ENCODE assay signal across 21 cellular contexts in the genomic region with DNA sequence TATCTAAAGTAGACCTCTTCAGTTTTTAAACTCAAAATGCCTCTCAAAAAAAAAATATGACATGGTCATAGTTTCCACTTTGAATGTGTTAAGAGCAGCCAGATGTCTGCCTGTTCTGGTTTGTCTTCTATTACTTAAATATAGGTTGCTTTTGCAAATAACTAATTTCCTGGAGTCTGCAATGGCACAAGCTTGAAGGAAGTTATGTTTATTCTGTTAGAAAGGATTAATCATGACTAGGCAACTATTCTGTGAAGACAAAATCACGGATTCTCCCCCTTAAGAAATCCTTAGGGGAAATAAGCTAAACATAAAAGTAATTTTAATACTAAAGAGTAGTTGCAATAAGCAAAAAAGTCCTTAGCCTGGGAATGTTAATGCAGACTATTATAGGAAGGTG. TPM values are rescaled to one million over a fixed set of nuclear protein-coding genes. Genes with fewer than 3 reads are reported as not detected.
DNase-seq lines count a peak whose midpoint lies in the region; ATAC-seq and TF ChIP-seq lines count a peak whose summit lies in the region.
"Had no signal": no experiment of that assay in that cellular context is flagged by ENCODE, and none has a peak within 500 bp of the region (broad histone marks: within the 10 kb centered on the region; RNA-seq: fewer than 3 reads in every experiment).

No MANE protein-coding gene starts in this region.

- peaks cover 62% of the 10 kb centered on the region for H3K36me3 ChIP-seq in OCI-LY7 (ENCODE audit: insufficient read depth, low read length)

- H3K4me3 Mint-ChIP-seq in activated T-cell treated with anti-CD3 and anti-CD28 coated beads, Interleukin-2, amount 50 U/mL, for 24 hours, result no peak overlapping the region
- no peak overlapping the region for H3K4me3 Mint-ChIP-seq in activated T-cell treated with anti-CD3 and anti-CD28 coated beads, Interleukin-2, amount 50 U/mL, for 4 hours
- H3K4me3 Mint-ChIP-seq in activated T-helper 2 cell treated with anti-CD3 and anti-CD28 coated beads, Interferon-gamma antibody, Interleukin-2, Interleukin-4, amounts not matched to agents 10 μg/mL and 5 μg/mL and 100 μg/mL, durations not matched to agents 14 hours and 24 hours and 36 hours (ENCODE audit: low read depth), result no peak overlapping the region
- H3K4me3 Mint-ChIP-seq: memory B cell, natural killer cell had no signal

- BruUV-seq in OCI-LY7 (replicated peaks; lab: Mats Ljungman, UMichigan), result no TSS peak

- peaks cover 8% of the 10 kb centered on the region for H3K4me1 ChIP-seq in OCI-LY7 (ENCODE audit: insufficient read depth, low read length, poor library complexity, severe bottlenecking)
- H3K4me1 ChIP-seq: ascending aorta, tibial artery had no signal

- no peaks in the 10 kb centered on the region for H3K9me3 Mint-ChIP-seq in activated T-cell treated with anti-CD3 and anti-CD28 coated beads, Interleukin-2, amount 50 U/mL, for 24 hours
- no peaks in the 10 kb centered on the region for H3K9me3 Mint-ChIP-seq in activated T-cell treated with anti-CD3 and anti-CD28 coated beads, Interleukin-2, amount 50 U/mL, for 4 hours
- no peaks in the 10 kb centered on the region for H3K9me3 Mint-ChIP-seq in activated T-helper 2 cell treated with anti-CD3 and anti-CD28 coated beads, Interferon-gamma antibody, Interleukin-2, Interleukin-4, amounts not matched to agents 10 μg/mL and 5 μg/mL and 100 μg/mL, durations not matched to agents 14 hours and 24 hours and 36 hours
- H3K9me3 Mint-ChIP-seq: natural killer cell had no signal

- DNase-seq in activated T-cell treated with anti-CD3 and anti-CD28 coated beads, Interleukin-2, amount 50 U/mL, for 24 hours, result no peak
- DNase-seq in activated T-cell treated with anti-CD3 and anti-CD28 coated beads, Interleukin-2, amount 50 U/mL, for 4 hours, result no peak
- no peak for DNase-seq in OCI-LY7 (ENCODE audit: low spot score)
- DNase-seq in iris pigment epithelial cell (ENCODE audit: low read depth), result peak; percentile 34
- no peak for DNase-seq in cerebellum (ENCODE audit: low spot score)
- no peak for DNase-seq in activated T-helper 2 cell treated with anti-CD3 and anti-CD28 coated beads, Interferon-gamma antibody, Interleukin-2, Interleukin-4, amounts not matched to agents 10 μg/mL and 5 μg/mL and 100 μg/mL, durations not matched to agents 14 hours and 24 hours and 36 hours (ENCODE audit: low spot score)
- DNase-seq: activated CD4-positive, alpha-beta T cell treated with anti-CD3 and anti-CD28 coated beads for 1 hour; activated effector memory CD4-positive, alpha-beta T cell treated with anti-CD3 and anti-CD28 coated beads, Interleukin-2, amount 50 U/mL, for 16 hours; effector memory CD4-positive, alpha-beta T cell; Kasumi-1; kidney glomerular epithelial cell; natural killer cell; NCI-H1105; NCI-H510A; stimulated activated naive CD8-positive, alpha-beta T cell treated with anti-CD3 and anti-CD28 coated beads, Interleukin-15, Interleukin-2, amounts not matched to agents 100 U/mL and 50 U/mL, for 24 hours; tibial artery had no signal

- peak overlapping the region; percentile 41 for H3K27ac Mint-ChIP-seq in activated T-cell treated with anti-CD3 and anti-CD28 coated beads, Interleukin-2, amount 50 U/mL, for 24 hours
- no peak overlapping the region for H3K27ac Mint-ChIP-seq in activated T-helper 2 cell treated with anti-CD3 and anti-CD28 coated beads, Interferon-gamma antibody, Interleukin-2, Interleukin-4, amounts not matched to agents 10 μg/mL and 5 μg/mL and 100 μg/mL, durations not matched to agents 14 hours and 24 hours and 36 hours
- H3K27ac Mint-ChIP-seq: memory B cell had no signal

- no peak overlapping the region for H3K4me3 ChIP-seq in OCI-LY7 (ENCODE audit: low read depth, low read length, poor library complexity, severe bottlenecking)
- H3K4me3 ChIP-seq: ascending aorta, esophagus muscularis mucosa, tibial artery had no signal

- ATAC-seq in activated T-cell treated with anti-CD3 and anti-CD28 coated beads, Interleukin-2, amount 50 U/mL, for 4 hours, result no peak
- ATAC-seq in GM18868 (IDR thresholded peaks at IDR 0.05; ENCODE audit: unreplicated experiment) (peak; percentile 26), HG03196 (IDR thresholded peaks at IDR 0.05; ENCODE audit: unreplicated experiment) (no peak)
- ATAC-seq: natural killer cell had no signal

- POLR2A ChIA-PET in OCI-LY7 (lab: Charles Lee), result interaction anchor here (1.5 to 2.7 kb wide), 2 partner anchors 18 to 26 kb away, joined by 7 to 13 read pairs; partner anchors contain the start of genes MRPL57 and SKA3

- H3K9me2 ChIP-seq in OCI-LY7 (ENCODE audit: insufficient read depth, low read length), result no peaks in the 10 kb centered on the region

- H3K27ac ChIP-seq in OCI-LY7 (ENCODE audit: low read depth, low read length, poor library complexity, severe bottlenecking), result no peak overlapping the region
- H3K27ac ChIP-seq: ascending aorta, esophagus muscularis mucosa, tibial artery had no signal

- peaks cover 53% of the 10 kb centered on the region for H3K36me3 Mint-ChIP-seq in activated T-cell treated with anti-CD3 and anti-CD28 coated beads, Interleukin-2, amount 50 U/mL, for 24 hours (ENCODE audit: low read depth)
- peaks cover 13% of the 10 kb centered on the region for H3K36me3 Mint-ChIP-seq in activated T-cell treated with anti-CD3 and anti-CD28 coated beads, Interleukin-2, amount 50 U/mL, for 4 hours (ENCODE audit: insufficient read depth)
- peaks cover 47% of the 10 kb centered on the region for H3K36me3 Mint-ChIP-seq in activated T-helper 2 cell treated with anti-CD3 and anti-CD28 coated beads, Interferon-gamma antibody, Interleukin-2, Interleukin-4, amounts not matched to agents 10 μg/mL and 5 μg/mL and 100 μg/mL, durations not matched to agents 14 hours and 24 hours and 36 hours (ENCODE audit: low read depth)

- intact Hi-C loops in OCI-LY7 (cut with micrococcal nuclease; ENCODE audit: unreplicated experiment), result no loop called here
- intact Hi-C loops in activated T-helper 2 cell treated with anti-CD3 and anti-CD28 coated beads, Interferon-gamma antibody, Interleukin-2, Interleukin-4, amounts not matched to agents 10 μg/mL and 5 μg/mL and 100 μg/mL, durations not matched to agents 14 hours and 24 hours and 36 hours (cut with micrococcal nuclease), result no loop called here

- H3K4me1 Mint-ChIP-seq in activated T-cell treated with anti-CD3 and anti-CD28 coated beads, Interleukin-2, amount 50 U/mL, for 24 hours (ENCODE audit: low read depth), result peaks cover 26% of the 10 kb centered on the region
- H3K4me1 Mint-ChIP-seq in activated T-cell treated with anti-CD3 and anti-CD28 coated beads, Interleukin-2, amount 50 U/mL, for 4 hours (ENCODE audit: low read depth), result peaks cover under 1% of the 10 kb centered on the region
- peaks cover 10% of the 10 kb centered on the region for H3K4me1 Mint-ChIP-seq in activated T-helper 2 cell treated with anti-CD3 and anti-CD28 coated beads, Interferon-gamma antibody, Interleukin-2, Interleukin-4, amounts not matched to agents 10 μg/mL and 5 μg/mL and 100 μg/mL, durations not matched to agents 14 hours and 24 hours and 36 hours (ENCODE audit: low read depth)

- no peak overlapping the region for H2AFZ ChIP-seq in OCI-LY7 (ENCODE audit: low read length)

- no peak for TF ChIP-seq CTCF in OCI-LY7 (conservative IDR thresholded peaks at IDR 0.05; ENCODE audit: low read length)

- peaks cover 7% of the 10 kb centered on the region for H4K20me1 ChIP-seq in OCI-LY7 (ENCODE audit: insufficient read depth, low read length)

- CTCF ChIA-PET in OCI-LY7 (lab: Charles Lee; ENCODE audit: unreplicated experiment), result no interaction called here

- no peaks in the 10 kb centered on the region for H3K9me3 ChIP-seq in OCI-LY7 (ENCODE audit: low read length)
- H3K9me3 ChIP-seq: ascending aorta, esophagus muscularis mucosa, tibial artery had no signal

- H3K27me3 Mint-ChIP-seq in activated T-cell treated with anti-CD3 and anti-CD28 coated beads, Interleukin-2, amount 50 U/mL, for 24 hours, result no peaks in the 10 kb centered on the region
- no peaks in the 10 kb centered on the region for H3K27me3 Mint-ChIP-seq in activated T-cell treated with anti-CD3 and anti-CD28 coated beads, Interleukin-2, amount 50 U/mL, for 4 hours (ENCODE audit: low read depth)
- H3K27me3 Mint-ChIP-seq in activated T-helper 2 cell treated with anti-CD3 and anti-CD28 coated beads, Interferon-gamma antibody, Interleukin-2, Interleukin-4, amounts not matched to agents 10 μg/mL and 5 μg/mL and 100 μg/mL, durations not matched to agents 14 hours and 24 hours and 36 hours (ENCODE audit: low read depth), result no peaks in the 10 kb centered on the region

- peaks cover 9% of the 10 kb centered on the region; the same call in 1 of the 2 replicates for H3K79me2 ChIP-seq in OCI-LY7 (ENCODE audit: insufficient read depth, low read depth, low read length)

- H3K4me2 ChIP-seq in OCI-LY7 (ENCODE audit: low read length), result 0 out of 2 replicates have a peak overlapping the region, but pooled peaks have one; percentile 1

RNA-seq across cellular contexts. Expression of gene SAP18, which starts 10.1 kb away (rescaled TPM):
- total RNA-seq in activated T-cell treated with anti-CD3 and anti-CD28 coated beads, Interleukin-2, amount 50 U/mL, for 4 hours, result 100 to 1,000 TPM; 317 to 345 (median 339) TPM
- 73.7 and 121 TPM in 2 replicates for total RNA-seq in OCI-LY7 (2014; rRNA removed; shearing (Covaris generic))
- total RNA-seq in OCI-LY7 (2022), result 231 and 241 TPM in 2 replicates
- 30.8 TPM for total RNA-seq in cerebellum
- total RNA-seq in activated T-helper 2 cell treated with anti-CD3 and anti-CD28 coated beads, Interferon-gamma antibody, Interleukin-2, Interleukin-4, amounts not matched to agents 10 μg/mL and 5 μg/mL and 100 μg/mL, durations not matched to agents 14 hours and 24 hours and 36 hours, result 226 and 228 TPM in 2 replicates

RNA-seq across cellular contexts. Expression of gene SKA3, which starts 26.3 kb away (rescaled TPM):
- 10 to 100 TPM in 2 of 3 donors, 1 to 10 TPM in 1; 7.3 to 15.1 (median 11.6) TPM for total RNA-seq in activated T-cell treated with anti-CD3 and anti-CD28 coated beads, Interleukin-2, amount 50 U/mL, for 4 hours
- 28.5 and 34.4 TPM in 2 replicates for total RNA-seq in OCI-LY7 (2014; rRNA removed; shearing (Covaris generic))
- 39.2 and 42.4 TPM in 2 replicates for total RNA-seq in OCI-LY7 (2022)
- total RNA-seq in cerebellum, result 12.2 TPM
- 29.4 and 29.6 TPM in 2 replicates for total RNA-seq in activated T-helper 2 cell treated with anti-CD3 and anti-CD28 coated beads, Interferon-gamma antibody, Interleukin-2, Interleukin-4, amounts not matched to agents 10 μg/mL and 5 μg/mL and 100 μg/mL, durations not matched to agents 14 hours and 24 hours and 36 hours
- total RNA-seq: ascending aorta had no signal

RNA-seq across cellular contexts. Expression of gene MRPL57, which starts 26.4 kb away (rescaled TPM):
- 10 to 100 TPM; 30.8 to 34.1 (median 32.0) TPM for total RNA-seq in activated T-cell treated with anti-CD3 and anti-CD28 coated beads, Interleukin-2, amount 50 U/mL, for 4 hours
- total RNA-seq in OCI-LY7 (2014; rRNA removed; shearing (Covaris generic)), result 38.9 and 52.9 TPM in 2 replicates
- 22.5 and 26.3 TPM in 2 replicates for total RNA-seq in OCI-LY7 (2022)
- total RNA-seq in cerebellum, result 14.1 TPM
- total RNA-seq in activated T-helper 2 cell treated with anti-CD3 and anti-CD28 coated beads, Interferon-gamma antibody, Interleukin-2, Interleukin-4, amounts not matched to agents 10 μg/mL and 5 μg/mL and 100 μg/mL, durations not matched to agents 14 hours and 24 hours and 36 hours, result 28.5 and 28.9 TPM in 2 replicates
